In the genomic region with DNA sequence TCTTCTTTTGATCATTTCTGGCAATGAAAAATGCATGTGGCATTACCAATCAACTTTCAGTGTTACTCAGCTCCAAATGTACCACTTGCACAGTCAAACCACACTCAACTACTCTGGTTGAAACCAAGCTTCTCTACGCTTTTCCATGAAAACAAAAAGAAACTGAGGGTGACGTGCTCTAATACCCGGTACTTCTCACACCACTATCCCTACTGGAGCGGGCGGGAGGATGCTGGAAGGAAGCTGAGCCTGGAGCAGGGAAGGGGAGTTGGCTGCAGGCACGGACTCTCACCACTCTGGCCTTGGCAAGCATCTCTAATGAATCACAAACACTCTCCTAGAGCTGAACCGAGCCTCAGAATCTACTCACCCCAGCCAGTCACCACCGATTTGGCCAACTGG, we compare ENCODE assay signal across 10 cellular contexts. TPM values are rescaled to one million over a fixed set of nuclear protein-coding genes. Genes with fewer than 3 reads are reported as not detected.
A peak's percentile ranks its signal among the peaks of the same experiment; 100 is the strongest.
DNase-seq lines count a peak whose midpoint lies in the region; ATAC-seq and TF ChIP-seq lines count a peak whose summit lies in the region.
"Had no signal": no experiment of that assay in that cellular context is flagged by ENCODE, and none has a peak within 500 bp of the region (broad histone marks: within the 10 kb centered on the region; RNA-seq: fewer than 3 reads in every experiment).

No MANE protein-coding gene starts in this region.

- H3K27ac ChIP-seq in adrenal gland (peak overlapping the region in 2 of 5 donors; percentile 12 to 38), PC-3 (ENCODE audit: low read length) (no peak overlapping the region)

- intact Hi-C loops in adrenal gland (cut with DNase I) = loop anchor here in 1 of 2 donors (10.0 kb wide), 1 partner anchor 46 kb away; a partner anchor contains a TSS
- intact Hi-C loops in PC-3 (cut with micrococcal nuclease) = no loop called here

- no peak overlapping the region for H2AFZ ChIP-seq in PC-3 (ENCODE audit: low read length)

- no peaks in the 10 kb centered on the region for H3F3A ChIP-seq in PC-3 (ENCODE audit: low read length, unreplicated experiment)

- no peak overlapping the region for H3K4me2 ChIP-seq in PC-3 (ENCODE audit: low read length)

- no peak for TF ChIP-seq POLR2A in adrenal gland (IDR thresholded peaks at IDR 0.05)

- peaks cover 32% of the 10 kb centered on the region for H4K20me1 ChIP-seq in PC-3 (ENCODE audit: low read length)

- H3K36me3 ChIP-seq in adrenal gland (replicated peaks in 1 of 2) = no peaks in the 10 kb centered on the region
- H3K36me3 ChIP-seq in PC-3 (ENCODE audit: low read depth, low read length) = no peaks in the 10 kb centered on the region

- BruUV-seq in PC-3 (replicated peaks; lab: Mats Ljungman, UMichigan) = no TSS peak

- H3K27me3 ChIP-seq in adrenal gland (no peaks in the 10 kb centered on the region), PC-3 (ENCODE audit: low read length) (no peaks in the 10 kb centered on the region)

- ATAC-seq in GM18520 (IDR thresholded peaks at IDR 0.05; ENCODE audit: unreplicated experiment) = peak; percentile 38
- no peak for ATAC-seq in PC-3
- ATAC-seq in GM18861 (IDR thresholded peaks at IDR 0.05; ENCODE audit: unreplicated experiment) = no peak

- TF ChIP-seq CTCF in adrenal gland (IDR thresholded peaks at IDR 0.05) (no peak), PC-3 (conservative IDR thresholded peaks at IDR 0.05; ENCODE audit: low read depth, low read length) (no peak)

- no peak overlapping the region for H3K4me3 ChIP-seq in adrenal gland
- H3K4me3 ChIP-seq in PC-3 (ENCODE audit: low read length) = no peak overlapping the region

- H3K79me2 ChIP-seq in PC-3 (ENCODE audit: low read length) = peaks cover 100% of the 10 kb centered on the region

- H3K9me2 ChIP-seq in PC-3 (replicated peaks; ENCODE audit: low read length) = no peaks in the 10 kb centered on the region

- CTCF ChIA-PET in PC-3 (lab: Charles Lee) = no interaction called here

- no peak overlapping the region for H3K9ac ChIP-seq in PC-3 (ENCODE audit: low read length)

- POLR2A ChIA-PET in PC-3 (lab: Charles Lee; ENCODE audit: unreplicated experiment) = no interaction called here

- H3K4me1 ChIP-seq in adrenal gland (replicated peaks in 1 of 2) = peaks cover 6 to 17% of the 10 kb centered on the region in 2 donors
- H3K4me1 ChIP-seq in PC-3 (ENCODE audit: insufficient read depth, low read length) = no peaks in the 10 kb centered on the region

- peak; percentile 75 for DNase-seq in AG08395 (ENCODE audit: low spot score)
- peak; percentile 49 to 78 (median 70) for DNase-seq in adrenal gland
- peak; percentile 34 for DNase-seq in iris pigment epithelial cell (ENCODE audit: low read depth)
- no peak for DNase-seq in AML-193 (lab: John Stamatoyannopoulos, UW)
- DNase-seq in PC-3 = no peak
- DNase-seq in GDM1 (lab: John Stamatoyannopoulos, UW) = no peak
- DNase-seq: activated gamma-delta T cell, Calu3 had no signal

- 32 to 53% (median 42%) methylated on average over 5 to 8 of the region's 8 CpGs for WGBS in adrenal gland, 4 donors

- H3K9me3 ChIP-seq in adrenal gland (replicated peaks in 1 of 3) = no peaks in the 10 kb centered on the region
- no peaks in the 10 kb centered on the region for H3K9me3 ChIP-seq in PC-3 (ENCODE audit: low read length)

RNA-seq across cellular contexts. Expression of a gene that starts 48.2 kb away (rescaled TPM):
- total RNA-seq in adrenal gland = 10 to 100 TPM; 35.9 to 72.2 (median 58.7) TPM
- 10 to 100 TPM; 17.7 to 69.6 (median 26.3) TPM for polyA plus RNA-seq in adrenal gland
- 52.4 and 57.0 TPM in 2 replicates for total RNA-seq in PC-3 (2014; rRNA removed)

Comparison
In these comparisons a context has a peak if more than half of its experiments do, and no peak if none do; other contexts are left out.
1. DNase-seq: peak in AG08395 (single experiment), adrenal gland (7 of 7) and iris pigment epithelial cell (single experiment); none in AML-193 (0 of 2), PC-3 (single experiment) and GDM1 (single experiment).